In the genomic region with DNA sequence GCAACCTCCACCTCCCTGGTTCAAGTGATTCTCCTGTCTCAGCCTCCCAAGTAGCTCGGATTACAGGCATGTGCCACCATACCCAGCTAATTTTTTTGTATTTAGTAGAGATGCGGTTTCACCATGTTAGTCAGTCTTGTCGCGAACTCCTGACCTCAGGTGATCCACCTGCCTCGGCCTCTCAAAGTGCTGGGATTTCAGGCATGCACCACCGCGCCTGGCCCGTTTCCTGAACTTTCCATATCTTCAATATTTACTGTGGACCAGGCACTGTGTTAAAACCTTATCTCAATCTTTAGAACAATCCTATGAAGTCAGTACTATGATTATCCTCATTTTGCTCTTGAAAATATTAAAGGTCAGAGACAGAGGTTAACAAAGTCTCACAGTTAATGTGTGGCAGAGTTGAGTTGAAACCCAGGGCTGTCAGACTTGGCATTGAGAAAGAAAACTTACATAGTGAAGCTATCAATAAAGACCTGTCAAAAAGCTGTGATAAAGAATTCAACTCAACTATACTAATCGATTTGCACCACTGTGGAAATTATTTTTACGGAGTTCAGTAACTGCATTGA, we compare ENCODE assay signal across 16 cellular contexts. TPM values are rescaled to one million over a fixed set of nuclear protein-coding genes. Genes with fewer than 3 reads are reported as not detected.
DNase-seq lines count a peak whose midpoint lies in the region; ATAC-seq, FAIRE-seq and TF ChIP-seq lines count a peak whose summit lies in the region.
"Had no signal": no experiment of that assay in that cellular context is flagged by ENCODE, and none has a peak within 500 bp of the region (broad histone marks: within the 10 kb centered on the region; RNA-seq: fewer than 3 reads in every experiment).

No MANE protein-coding gene starts in this region.

- no peaks in the 10 kb centered on the region for H3K9me3 ChIP-seq in right lobe of liver
- H3K9me3 ChIP-seq in Peyer's patch: no peaks in the 10 kb centered on the region
- no peaks in the 10 kb centered on the region for H3K9me3 ChIP-seq in ovary
- H3K9me3 ChIP-seq: Caco-2 had no signal

- H3K9me3 Mint-ChIP-seq in Calu3 (ENCODE audit: low read depth, unreplicated experiment): no peaks in the 10 kb centered on the region
- H3K9me3 Mint-ChIP-seq in glutamatergic neuron (ENCODE audit: unreplicated experiment): no peaks in the 10 kb centered on the region
- H3K9me3 Mint-ChIP-seq: CD8-positive, alpha-beta memory T cell had no signal

- H3K36me3 ChIP-seq in right lobe of liver: peaks cover 0 to 6% (median 0%) of the 10 kb centered on the region in 4 donors
- H3K36me3 ChIP-seq in Peyer's patch: peaks cover 0 to 30% (median 0%) of the 10 kb centered on the region in 3 donors
- H3K36me3 ChIP-seq in ovary: no peaks in the 10 kb centered on the region

- WGBS in right lobe of liver (ENCODE audit: insufficient coverage, low coverage, low lambda C conversion rate, missing lambda C conversion rate): 42% methylated on average over 10 of the region's 10 CpGs
- 95 to 97% (median 95%) methylated on average over 10 of the region's 10 CpGs for WGBS in ovary, 3 donors

- no peak for DNase-seq in Calu3
- DNase-seq in glutamatergic neuron: no peak
- peak; percentile 57 to 71 (median 69) for DNase-seq in right lobe of liver
- DNase-seq in SW 1271 (lab: John Stamatoyannopoulos, UW): no peak
- no peak for DNase-seq in D721Med (ENCODE audit: insufficient read length, low spot score)
- DNase-seq in Peyer's patch: no peak
- no peak for DNase-seq in ovary
- DNase-seq: Caco-2; CD8-positive, alpha-beta memory T cell; DMS 273 treated with DMSO at 0.1 percent for 48 hours; GM23248; H7; IMR-90 had no signal

- H3K27me3 ChIP-seq in right lobe of liver (no peaks in the 10 kb centered on the region), Peyer's patch (no peaks in the 10 kb centered on the region), ovary (no peaks in the 10 kb centered on the region)

- peak; percentile 7 to 29 (median 23) for ATAC-seq in right lobe of liver

- H3K27ac Mint-ChIP-seq in Calu3 (ENCODE audit: unreplicated experiment): peak overlapping the region; percentile 46
- H3K27ac Mint-ChIP-seq in glutamatergic neuron (ENCODE audit: unreplicated experiment): peak overlapping the region; percentile 28
- H3K27ac Mint-ChIP-seq: CD8-positive, alpha-beta memory T cell had no signal

- TF ChIP-seq CTCF in 22Rv1 (IDR thresholded peaks at IDR 0.05) (no peak), Calu3 (IDR thresholded peaks at IDR 0.05; ENCODE audit: unreplicated experiment) (no peak), glutamatergic neuron (IDR thresholded peaks at IDR 0.05; ENCODE audit: partially characterized antibody, unreplicated experiment) (no peak), right lobe of liver (IDR thresholded peaks at IDR 0.05) (peak in 1 of 4 donors; percentile 1), D721Med (IDR thresholded peaks at IDR 0.05; ENCODE audit: insufficient read depth, missing control alignments) (no peak), Peyer's patch (IDR thresholded peaks at IDR 0.05) (no peak), ovary (IDR thresholded peaks at IDR 0.05) (no peak)

- H3K4me1 ChIP-seq in right lobe of liver (peaks cover 0 to 68% (median 17%) of the 10 kb centered on the region in 4 donors), Peyer's patch (no peaks in the 10 kb centered on the region), ovary (ENCODE audit: insufficient read depth) (peaks cover under 1% of the 10 kb centered on the region)

- H3K4me1 Mint-ChIP-seq in Calu3 (ENCODE audit: low read depth, unreplicated experiment): peaks cover 60% of the 10 kb centered on the region
- H3K4me1 Mint-ChIP-seq in glutamatergic neuron (ENCODE audit: low read depth, unreplicated experiment): peaks cover 3% of the 10 kb centered on the region
- H3K4me1 Mint-ChIP-seq: CD8-positive, alpha-beta memory T cell had no signal

- H3K27me3 Mint-ChIP-seq in Calu3 (ENCODE audit: unreplicated experiment): no peaks in the 10 kb centered on the region
- peaks cover 5% of the 10 kb centered on the region for H3K27me3 Mint-ChIP-seq in glutamatergic neuron (ENCODE audit: unreplicated experiment)
- H3K27me3 Mint-ChIP-seq: CD8-positive, alpha-beta memory T cell had no signal

- BruUV-seq in Calu3 (replicated peaks; lab: Mats Ljungman, UMichigan): no TSS peak

- TF ChIP-seq POLR2A in right lobe of liver (IDR thresholded peaks at IDR 0.05): no peak
- no peak for TF ChIP-seq POLR2A in Peyer's patch (IDR thresholded peaks at IDR 0.05)
- no peak for TF ChIP-seq POLR2A in ovary (IDR thresholded peaks at IDR 0.05)

- no peak overlapping the region for H3K4me3 Mint-ChIP-seq in Calu3 (ENCODE audit: low read depth, unreplicated experiment)
- H3K4me3 Mint-ChIP-seq in glutamatergic neuron (ENCODE audit: unreplicated experiment): no peak overlapping the region
- H3K4me3 Mint-ChIP-seq: CD8-positive, alpha-beta memory T cell had no signal

- no peak for TF ChIP-seq EP300 in ovary (IDR thresholded peaks at IDR 0.05)

- CTCF ChIA-PET in Calu3 (lab: Charles Lee): no interaction called here

- FAIRE-seq in D721Med (lab: Jason Lieb, UNC): no peak
- FAIRE-seq: A204.1 had no signal

- H3K4me3 ChIP-seq in right lobe of liver (no peak overlapping the region), Peyer's patch (no peak overlapping the region), ovary (no peak overlapping the region)
- H3K4me3 ChIP-seq: GM23248 had no signal

- H3K36me3 Mint-ChIP-seq in Calu3 (ENCODE audit: insufficient read depth, unreplicated experiment) (peaks cover 14% of the 10 kb centered on the region), glutamatergic neuron (ENCODE audit: unreplicated experiment) (no peaks in the 10 kb centered on the region)

- peak overlapping the region; percentile 66 for H3K27ac ChIP-seq in 22Rv1
- H3K27ac ChIP-seq in right lobe of liver: peak overlapping the region; percentile 5 to 71 (median 70)
- no peak overlapping the region for H3K27ac ChIP-seq in Peyer's patch
- no peak overlapping the region for H3K27ac ChIP-seq in ovary
- H3K27ac ChIP-seq: GM23248 had no signal

- intact Hi-C loops in Calu3 (cut with micrococcal nuclease; ENCODE audit: unreplicated experiment) (no loop called here), right lobe of liver (cut with DNase I) (no loop called here), ovary (cut with DNase I) (no loop called here)

RNA-seq across cellular contexts. Expression of gene ADCY10, which starts 1.7 kb away (rescaled TPM):
- total RNA-seq in Calu3 (2022): 0.31 and 0.91 TPM in 2 replicates
- total RNA-seq in glutamatergic neuron (ENCODE audit: unreplicated experiment): 0.07 TPM
- 1 to 10 TPM in 3 of 6 experiments, under 1 TPM in 3; 0.43 to 5.8 (median 1.5) TPM for total RNA-seq in right lobe of liver
- 1 to 10 TPM in 3 of 4 donors, not detected in 1; 1.2 to 4.9 (median 2.4) TPM for total RNA-seq in Peyer's patch
- total RNA-seq in ovary: under 1 TPM in 4 of 7 donors, not detected in 3; 0.05 to 0.23 (median 0.11) TPM
- under 1 TPM; 0.05 to 0.07 TPM for polyA plus RNA-seq in ovary
- total RNA-seq: Daoy had no signal
- polyA plus RNA-seq: CD8-positive, alpha-beta memory T cell had no signal

RNA-seq across cellular contexts. Expression of gene DCAF6, which starts 20.9 kb away (rescaled TPM):
- 64.0 and 69.1 TPM in 2 replicates for total RNA-seq in Calu3 (2022)
- 28.1 TPM for total RNA-seq in glutamatergic neuron (ENCODE audit: unreplicated experiment)
- total RNA-seq in right lobe of liver: 10 to 100 TPM; 35.8 to 65.9 (median 48.8) TPM
- 100 to 1,000 TPM; 106 to 139 (median 114) TPM for total RNA-seq in Peyer's patch
- 10 to 100 TPM; 38.3 to 65.9 (median 44.4) TPM for total RNA-seq in ovary
- polyA plus RNA-seq in ovary: 10 to 100 TPM; 32.1 to 51.1 TPM

RNA-seq across cellular contexts. Expression of gene MPC2, which starts 21.3 kb away (rescaled TPM):
- total RNA-seq in Calu3 (2022): 124 and 126 TPM in 2 replicates
- 41.1 TPM for total RNA-seq in glutamatergic neuron (ENCODE audit: unreplicated experiment)
- 100 to 1,000 TPM in 5 of 6 experiments, 10 to 100 TPM in 1; 85.2 to 198 (median 142) TPM for total RNA-seq in right lobe of liver
- 10 to 100 TPM; 31.6 to 93.9 (median 61.6) TPM for total RNA-seq in Peyer's patch
- 10 to 100 TPM; 22.1 to 55.2 (median 49.3) TPM for total RNA-seq in ovary
- polyA plus RNA-seq in ovary: 10 to 100 TPM; 45.8 to 91.2 TPM

Comparison
In these comparisons a context has a peak if more than half of its experiments do, and no peak if none do; other contexts are left out.
1. H3K27ac ChIP-seq: peak in 22Rv1 (single experiment) and right lobe of liver (3 of 3); none in Peyer's patch (0 of 4) and ovary (0 of 2).
2. DNase-seq: peak in right lobe of liver (3 of 3); none in Calu3 (single experiment), glutamatergic neuron (single experiment), SW 1271 (0 of 2), D721Med (single experiment), Peyer's patch (0 of 3) and ovary (0 of 5).